In genomic region chr17:67779098-67779672, GRCh38 we compare ENCODE assay signal across 8 cellular contexts. TPM values are rescaled to one million over a fixed set of nuclear protein-coding genes. Genes with fewer than 3 reads are reported as not detected.
A peak's percentile ranks its signal among the peaks of the same experiment; 100 is the strongest.
DNase-seq lines count a peak whose midpoint lies in the region; ATAC-seq and TF ChIP-seq lines count a peak whose summit lies in the region.

No MANE protein-coding gene starts in this region.

- no peaks in the 10 kb centered on the region for H3K27me3 ChIP-seq in DOHH2 (ENCODE audit: control insufficient read depth, low read length)

- H3F3A ChIP-seq in DOHH2 (ENCODE audit: control insufficient read depth, insufficient read depth): 0 out of 2 replicates have a peak, but pooled peaks cover 5% of the 10 kb centered on the region

- H3K4me1 Mint-ChIP-seq in activated CD4-positive, alpha-beta memory T cell treated with anti-CD3 and anti-CD28 coated beads, Interleukin-2, amount 10 ng/mL, durations not matched to agents 7 days and 5 days: no peaks in the 10 kb centered on the region
- H3K4me1 Mint-ChIP-seq in progenitor cell of endocrine pancreas (ENCODE audit: low read depth): no peaks in the 10 kb centered on the region

- H3K27ac ChIP-seq in DOHH2 (ENCODE audit: low read depth, low read length) (no peak overlapping the region), KOPT-K1 (ENCODE audit: low read depth, low read length, poor library complexity, severe bottlenecking) (peak overlapping the region; percentile 18)

- H3K36me3 ChIP-seq in DOHH2 (ENCODE audit: control insufficient read depth, low read length) (no peaks in the 10 kb centered on the region), KOPT-K1 (ENCODE audit: insufficient read depth, low read length) (no peaks in the 10 kb centered on the region)

- CTCF ChIA-PET in activated CD4-positive, alpha-beta memory T cell treated with anti-CD3 and anti-CD28 coated beads, Interleukin-2, amount 10 ng/mL, durations not matched to agents 7 days and 5 days (lab: Charles Lee): interaction anchor here (0.6 kb wide), 1 partner anchor 58 kb away, joined by 3 read pairs; no protein-coding TSS in a partner anchor

- H3K9me3 ChIP-seq in DOHH2 (ENCODE audit: control insufficient read depth, insufficient read depth, low read length): no peaks in the 10 kb centered on the region
- H3K9me3 ChIP-seq in KOPT-K1 (ENCODE audit: insufficient read depth, low read length, poor library complexity, severe bottlenecking): no peaks in the 10 kb centered on the region

- peak overlapping the region; percentile 65 for H3K4me2 ChIP-seq in DOHH2 (ENCODE audit: low read length)

- H3K4me1 ChIP-seq in DOHH2 (ENCODE audit: control insufficient read depth, low read length): peaks cover 4% of the 10 kb centered on the region

- no peaks in the 10 kb centered on the region for H3K79me2 ChIP-seq in DOHH2 (ENCODE audit: control insufficient read depth, low read length)

- TF ChIP-seq CTCF in DOHH2 (IDR thresholded peaks at IDR 0.05; ENCODE audit: low read depth, low read length, poor library complexity, severe bottlenecking) (peak; percentile 73), progenitor cell of endocrine pancreas (IDR thresholded peaks at IDR 0.05; ENCODE audit: unreplicated experiment) (peak; percentile 64)

- no peak overlapping the region for H3K27ac Mint-ChIP-seq in activated CD4-positive, alpha-beta memory T cell treated with anti-CD3 and anti-CD28 coated beads, Interleukin-2, amount 10 ng/mL, durations not matched to agents 7 days and 5 days
- no peak overlapping the region for H3K27ac Mint-ChIP-seq in progenitor cell of endocrine pancreas

- no peak for ATAC-seq in GM19351 (IDR thresholded peaks at IDR 0.05; ENCODE audit: unreplicated experiment)
- ATAC-seq in HG03460 (IDR thresholded peaks at IDR 0.05; ENCODE audit: unreplicated experiment): no peak
- ATAC-seq in HG03135 (IDR thresholded peaks at IDR 0.05; ENCODE audit: unreplicated experiment): no peak

- H4K20me1 ChIP-seq in DOHH2 (ENCODE audit: control insufficient read depth, insufficient read depth, low read depth, low read length): no peaks in the 10 kb centered on the region

- DNase-seq in activated CD4-positive, alpha-beta memory T cell treated with anti-CD3 and anti-CD28 coated beads, Interleukin-2, amount 10 ng/mL, durations not matched to agents 7 days and 5 days: peak; percentile 23
- DNase-seq in fibroblast of the conjunctiva (ENCODE audit: low read depth) (peak; percentile 67), progenitor cell of endocrine pancreas (ENCODE audit: low spot score, unreplicated experiment) (no peak)

- POLR2A ChIA-PET in activated CD4-positive, alpha-beta memory T cell treated with anti-CD3 and anti-CD28 coated beads, Interleukin-2, amount 10 ng/mL, durations not matched to agents 7 days and 5 days (lab: Charles Lee): no interaction called here

- no peaks in the 10 kb centered on the region for H3K9me3 Mint-ChIP-seq in activated CD4-positive, alpha-beta memory T cell treated with anti-CD3 and anti-CD28 coated beads, Interleukin-2, amount 10 ng/mL, durations not matched to agents 7 days and 5 days
- H3K9me3 Mint-ChIP-seq in progenitor cell of endocrine pancreas (ENCODE audit: low read depth): no peaks in the 10 kb centered on the region

- H3K36me3 Mint-ChIP-seq in activated CD4-positive, alpha-beta memory T cell treated with anti-CD3 and anti-CD28 coated beads, Interleukin-2, amount 10 ng/mL, durations not matched to agents 7 days and 5 days (ENCODE audit: low read depth): no peaks in the 10 kb centered on the region
- H3K36me3 Mint-ChIP-seq in progenitor cell of endocrine pancreas (ENCODE audit: insufficient read depth): no peaks in the 10 kb centered on the region

- no peak overlapping the region for H3K4me3 Mint-ChIP-seq in activated CD4-positive, alpha-beta memory T cell treated with anti-CD3 and anti-CD28 coated beads, Interleukin-2, amount 10 ng/mL, durations not matched to agents 7 days and 5 days
- no peak overlapping the region for H3K4me3 Mint-ChIP-seq in progenitor cell of endocrine pancreas (ENCODE audit: low read depth)

- H3K4me3 ChIP-seq in DOHH2 (ENCODE audit: low read length): peak overlapping the region; percentile 42

- H3K27me3 Mint-ChIP-seq in activated CD4-positive, alpha-beta memory T cell treated with anti-CD3 and anti-CD28 coated beads, Interleukin-2, amount 10 ng/mL, durations not matched to agents 7 days and 5 days: no peaks in the 10 kb centered on the region
- H3K27me3 Mint-ChIP-seq in progenitor cell of endocrine pancreas: no peaks in the 10 kb centered on the region

- no peaks in the 10 kb centered on the region for H3K9me2 ChIP-seq in DOHH2 (replicated peaks; ENCODE audit: control insufficient read depth, low read length)

RNA-seq across cellular contexts. Expression of gene BPTF, which starts 46.1 kb away (rescaled TPM):
- total RNA-seq in activated CD4-positive, alpha-beta memory T cell treated with anti-CD3 and anti-CD28 coated beads, Interleukin-2, amount 10 ng/mL, durations not matched to agents 7 days and 5 days: 10 to 100 TPM; 92.9 to 94.5 TPM
- 181 and 194 TPM in 2 replicates for total RNA-seq in progenitor cell of endocrine pancreas
